ENCODE assay signal across 22 cellular contexts in the genomic region with DNA sequence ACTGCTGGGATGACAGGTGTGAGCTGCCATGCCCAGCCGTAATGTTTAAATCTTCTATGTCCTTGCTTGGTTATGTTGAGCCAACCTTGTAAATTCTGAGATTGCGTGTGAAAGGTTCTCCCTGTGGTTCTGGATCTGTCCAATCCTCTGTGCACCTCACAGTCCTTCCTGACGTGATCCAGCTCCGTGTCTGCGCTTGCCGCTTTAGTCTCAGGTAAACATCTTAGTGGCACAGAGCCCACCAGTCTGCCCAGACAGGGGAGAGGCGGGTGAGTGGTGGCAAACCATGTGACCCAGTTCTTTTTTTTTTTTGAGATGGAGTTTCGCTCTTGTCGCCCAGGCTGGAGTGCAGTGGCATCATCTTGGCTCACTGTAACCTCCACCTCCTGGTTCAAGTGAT. TPM values are rescaled to one million over a fixed set of nuclear protein-coding genes. Genes with fewer than 3 reads are reported as not detected.
DNase-seq lines count a peak whose midpoint lies in the region; ATAC-seq, FAIRE-seq and TF ChIP-seq lines count a peak whose summit lies in the region.
"Had no signal": no experiment of that assay in that cellular context is flagged by ENCODE, and none has a peak within 500 bp of the region (broad histone marks: within the 10 kb centered on the region; RNA-seq: fewer than 3 reads in every experiment).

No MANE protein-coding gene starts in this region.

- BruUV-seq in mammary epithelial cell (replicated peaks; lab: Mats Ljungman, UMichigan) = no TSS peak

- POLR2A ChIA-PET in CD4-positive, alpha-beta T cell (lab: Charles Lee) = no interaction called here

- H3K4me1 Mint-ChIP-seq in activated naive CD8-positive, alpha-beta T cell treated with anti-CD3 and anti-CD28 coated beads, Interleukin-2, amount 50 U/mL, for 24 hours = no peaks in the 10 kb centered on the region
- no peaks in the 10 kb centered on the region for H3K4me1 Mint-ChIP-seq in CD4-positive, alpha-beta T cell (ENCODE audit: low read depth)

- H3K27me3 Mint-ChIP-seq in activated naive CD8-positive, alpha-beta T cell treated with anti-CD3 and anti-CD28 coated beads, Interleukin-2, amount 50 U/mL, for 24 hours = peaks cover 20% of the 10 kb centered on the region
- peaks cover 18% of the 10 kb centered on the region for H3K27me3 Mint-ChIP-seq in CD4-positive, alpha-beta T cell

- intact Hi-C loops in breast epithelium (cut with DNase I; ENCODE audit: low total_unique reads) (no loop called here), mammary epithelial cell (cut with micrococcal nuclease) (no loop called here), pancreas (cut with DNase I) (no loop called here)
- intact Hi-C loops in CD4-positive, alpha-beta T cell (cut with DNase I, micrococcal nuclease) = no loop called here

- H3K79me2 ChIP-seq in mammary epithelial cell (ENCODE audit: insufficient read depth, low read length) = no peaks in the 10 kb centered on the region
- H3K79me2 ChIP-seq in smooth muscle cell (ENCODE audit: low read depth) = no peaks in the 10 kb centered on the region

- H3K4me1 ChIP-seq in breast epithelium = peaks cover 0 to 12% of the 10 kb centered on the region in 2 donors
- H3K4me1 ChIP-seq in mammary epithelial cell (ENCODE audit: insufficient read depth, low read length) = peaks cover 21% of the 10 kb centered on the region
- peaks cover 15 to 26% (median 21%) of the 10 kb centered on the region in 3 donors for H3K4me1 ChIP-seq in pancreas
- H3K4me1 ChIP-seq in smooth muscle cell (ENCODE audit: low read depth) = no peaks in the 10 kb centered on the region

- H4K20me1 ChIP-seq in mammary epithelial cell (ENCODE audit: insufficient read depth, low read length) (no peaks in the 10 kb centered on the region), smooth muscle cell (ENCODE audit: low read depth) (no peaks in the 10 kb centered on the region)

- H3K27ac Mint-ChIP-seq in activated naive CD8-positive, alpha-beta T cell treated with anti-CD3 and anti-CD28 coated beads, Interleukin-2, amount 50 U/mL, for 24 hours = no peak overlapping the region
- H3K27ac Mint-ChIP-seq in CD4-positive, alpha-beta T cell = no peak overlapping the region
- H3K27ac Mint-ChIP-seq: CD8-positive, alpha-beta T cell; HFFc6 had no signal

- H3K4me3 ChIP-seq in breast epithelium (no peak overlapping the region), mammary epithelial cell (replicated peaks in 1 of 3; ENCODE audit: insufficient read depth in 1 of 3, low read depth in 2 of 3, low read length in 3 of 3) (no peak overlapping the region), bronchial epithelial cell (ENCODE audit: low read depth, low read length) (no peak overlapping the region), pancreas (no peak overlapping the region), smooth muscle cell (no peak overlapping the region)
- H3K4me3 ChIP-seq: A549, SK-N-MC had no signal

- FAIRE-seq in bronchial epithelial cell (lab: Jason Lieb, UNC) (no peak), pancreas (lab: Jason Lieb, UNC) (no peak)
- FAIRE-seq: A549, D721Med, GM12892, H54 had no signal

- H3K4me3 Mint-ChIP-seq in activated naive CD8-positive, alpha-beta T cell treated with anti-CD3 and anti-CD28 coated beads, Interleukin-2, amount 50 U/mL, for 24 hours = no peak overlapping the region
- no peak overlapping the region for H3K4me3 Mint-ChIP-seq in CD4-positive, alpha-beta T cell
- H3K4me3 Mint-ChIP-seq: CD8-positive, alpha-beta T cell; HFFc6 had no signal

- dilution Hi-C loops in mammary epithelial cell (cut with HindIII; ENCODE audit: low sequenced_read_pairs) = no loop called here

- no peaks in the 10 kb centered on the region for H3K9me3 Mint-ChIP-seq in activated naive CD8-positive, alpha-beta T cell treated with anti-CD3 and anti-CD28 coated beads, Interleukin-2, amount 50 U/mL, for 24 hours
- H3K9me3 Mint-ChIP-seq in CD4-positive, alpha-beta T cell = no peaks in the 10 kb centered on the region
- H3K9me3 Mint-ChIP-seq: CD8-positive, alpha-beta T cell; HFFc6 had no signal

- H2AFZ ChIP-seq in mammary epithelial cell (ENCODE audit: low read depth, low read length) (no peak overlapping the region), smooth muscle cell (ENCODE audit: low read depth) (no peak overlapping the region)

- no peaks in the 10 kb centered on the region for H3K36me3 ChIP-seq in breast epithelium
- no peaks in the 10 kb centered on the region for H3K36me3 ChIP-seq in mammary epithelial cell (ENCODE audit: insufficient read depth, low read length)
- no peaks in the 10 kb centered on the region for H3K36me3 ChIP-seq in bronchial epithelial cell (ENCODE audit: control insufficient read depth, insufficient read depth, low read length)
- no peaks in the 10 kb centered on the region for H3K36me3 ChIP-seq in pancreas
- H3K36me3 ChIP-seq in smooth muscle cell (ENCODE audit: low read depth) = no peaks in the 10 kb centered on the region

- in situ Hi-C loops in mammary epithelial cell (cut with MboI; ENCODE audit: low sequenced_read_pairs in 2 of 2) = no loop called here

- H3K9me3 ChIP-seq in breast epithelium (no peaks in the 10 kb centered on the region), mammary epithelial cell (replicated peaks; ENCODE audit: insufficient read depth, low read length) (no peaks in the 10 kb centered on the region), pancreas (no peaks in the 10 kb centered on the region), smooth muscle cell (replicated peaks; ENCODE audit: low read depth) (no peaks in the 10 kb centered on the region)
- no peaks in the 10 kb centered on the region for H3K9me3 ChIP-seq in CD4-positive, alpha-beta T cell (ENCODE audit: control insufficient read depth, low read length)
- H3K9me3 ChIP-seq: A549 had no signal

- H3K4me2 ChIP-seq in mammary epithelial cell (ENCODE audit: insufficient read depth, low read depth, low read length) (no peak overlapping the region), smooth muscle cell (no peak overlapping the region)
- H3K4me2 ChIP-seq: A549 had no signal

- TF ChIP-seq CTCF in breast epithelium (IDR thresholded peaks at IDR 0.05) (no peak), mammary epithelial cell (conservative IDR thresholded peaks at IDR 0.05 in 1 of 2, IDR thresholded peaks at IDR 0.05 in 1 of 2; ENCODE audit: extremely low read depth in 1 of 2, insufficient read depth in 1 of 2, low read depth in 1 of 2, low read length in 2 of 2) (no peak), bronchial epithelial cell (IDR thresholded peaks at IDR 0.05; ENCODE audit: insufficient read depth, low read length, severe bottlenecking) (no peak), pancreas (IDR thresholded peaks at IDR 0.05) (no peak), smooth muscle cell (IDR thresholded peaks at IDR 0.05; ENCODE audit: borderline replicate concordance, insufficient read depth, poor library complexity, severe bottlenecking) (no peak)
- TF ChIP-seq CTCF in CD4-positive, alpha-beta T cell (IDR thresholded peaks at IDR 0.05) = no peak

- CTCF ChIA-PET in mammary epithelial cell (lab: Charles Lee; ENCODE audit: low non-redundant PET) = no interaction called here
- CTCF ChIA-PET in CD4-positive, alpha-beta T cell (lab: Charles Lee) = no interaction called here

- peak; percentile 21 to 34 (median 28) for ATAC-seq in pancreas
- no peak for ATAC-seq in activated naive CD8-positive, alpha-beta T cell treated with anti-CD3 and anti-CD28 coated beads, Interleukin-2, amount 50 U/mL, for 24 hours
- ATAC-seq in stimulated activated naive CD8-positive, alpha-beta T cell treated with anti-CD3 and anti-CD28 coated beads, Interleukin-15, Interleukin-2, amounts not matched to agents 100 U/mL and 50 U/mL, for 24 hours = no peak
- no peak for ATAC-seq in CD4-positive, alpha-beta T cell (ENCODE audit: poor library complexity)
- ATAC-seq: A549; CD8-positive, alpha-beta T cell; Panc1 had no signal

- H3K36me3 Mint-ChIP-seq in activated naive CD8-positive, alpha-beta T cell treated with anti-CD3 and anti-CD28 coated beads, Interleukin-2, amount 50 U/mL, for 24 hours (ENCODE audit: low read depth) = no peaks in the 10 kb centered on the region
- H3K36me3 Mint-ChIP-seq in CD4-positive, alpha-beta T cell (ENCODE audit: low read depth) = no peaks in the 10 kb centered on the region
- H3K36me3 Mint-ChIP-seq: CD8-positive, alpha-beta T cell had no signal

- no peak for TF ChIP-seq POLR2A in breast epithelium (IDR thresholded peaks at IDR 0.05)

- H3F3A ChIP-seq in smooth muscle cell (ENCODE audit: low read depth) = peaks cover 3% of the 10 kb centered on the region

- H3K27ac ChIP-seq in breast epithelium (peak overlapping the region; percentile 23 to 56), mammary epithelial cell (ENCODE audit: insufficient read depth, low read depth, low read length) (no peak overlapping the region), pancreas (no peak overlapping the region), smooth muscle cell (ENCODE audit: low read depth) (no peak overlapping the region)
- no peak overlapping the region for H3K27ac ChIP-seq in CD4-positive, alpha-beta T cell (ENCODE audit: low read depth, low read length)
- H3K27ac ChIP-seq: A549, SK-N-MC had no signal

- no peak overlapping the region for H3K9ac ChIP-seq in mammary epithelial cell (ENCODE audit: insufficient read depth, low read length)
- H3K9ac ChIP-seq in smooth muscle cell (ENCODE audit: low read depth) = no peak overlapping the region

- 59% methylated on average over 8 of the region's 9 CpGs for WGBS in mammary epithelial cell (ENCODE audit: low coverage, missing lambda C conversion rate)
- WGBS in pancreas, 2 donors = 25 to 28% methylated on average over 9 of the region's 9 CpGs
- WGBS in smooth muscle cell (ENCODE audit: low lambda C conversion rate) = 87% methylated on average over 9 of the region's 9 CpGs

- DNase-seq in breast epithelium (ENCODE audit: low spot score in 2 of 2) (peak; percentile 70 to 78), mammary epithelial cell (no peak), bronchial epithelial cell (ENCODE audit: low read depth) (peak; percentile 30), pancreas (peak in 4 of 6 donors; percentile 69 to 75 (median 73)), smooth muscle cell (lab: John Stamatoyannopoulos, UW; ENCODE audit: unreplicated experiment) (no peak)
- no peak for DNase-seq in activated naive CD8-positive, alpha-beta T cell treated with anti-CD3 and anti-CD28 coated beads, Interleukin-2, amount 50 U/mL, for 24 hours
- DNase-seq in stimulated activated naive CD8-positive, alpha-beta T cell treated with anti-CD3 and anti-CD28 coated beads, Interleukin-15, Interleukin-2, amounts not matched to agents 100 U/mL and 50 U/mL, for 24 hours = no peak
- no peak for DNase-seq in CD4-positive, alpha-beta T cell
- DNase-seq: CD8-positive, alpha-beta T cell; HFFc6; KBM-7; NCI-H1105 treated with DMSO at 0.1 percent for 48 hours; NCI-H1694; NCI-H345; NCI-H524 treated with DMSO at 0.1 percent for 48 hours; Right ventricle myocardium superior had no signal

- H3K27me3 ChIP-seq in breast epithelium (no peaks in the 10 kb centered on the region), mammary epithelial cell (ENCODE audit: insufficient read depth, low read length) (no peaks in the 10 kb centered on the region), bronchial epithelial cell (ENCODE audit: control insufficient read depth, insufficient read depth, low read length) (peaks cover 2% of the 10 kb centered on the region), pancreas (no peaks in the 10 kb centered on the region), smooth muscle cell (ENCODE audit: low read depth) (no peaks in the 10 kb centered on the region)
- H3K27me3 ChIP-seq in CD4-positive, alpha-beta T cell (ENCODE audit: control insufficient read depth, insufficient read depth, low read length) = peaks cover 5% of the 10 kb centered on the region

RNA-seq across cellular contexts. Expression of gene SLC25A10, which starts 13.9 kb away (rescaled TPM):
- total RNA-seq in breast epithelium (10 to 100 TPM in 2 of 3 donors, 1 to 10 TPM in 1; 9.8 to 28.0 (median 24.4) TPM), mammary epithelial cell (10 to 100 TPM; 13.0 to 19.1 TPM), bronchial epithelial cell (20.3 and 21.1 TPM in 2 replicates), pancreas (10 to 100 TPM; 12.0 to 40.1 (median 17.3) TPM), smooth muscle cell (8.4 and 11.3 TPM in 2 replicates)
- polyA plus RNA-seq in mammary epithelial cell (32.2 TPM), pancreas (10 to 100 TPM; 34.6 to 55.8 TPM), smooth muscle cell (13.0 and 21.0 TPM in 2 replicates)
- polyA minus RNA-seq in mammary epithelial cell = 58.7 TPM
- total RNA-seq in CD4-positive, alpha-beta T cell = 1 to 10 TPM; 4.6 TPM

RNA-seq across cellular contexts. Expression of gene MRPL12, which starts 22.8 kb away (rescaled TPM):
- total RNA-seq in breast epithelium (10 to 100 TPM; 18.4 to 32.3 (median 32.1) TPM), mammary epithelial cell (100 to 1,000 TPM in 1 of 2 donors, 10 to 100 TPM in 1; 13.2 to 104 TPM), bronchial epithelial cell (11.6 and 13.6 TPM in 2 replicates), pancreas (10 to 100 TPM; 18.1 to 46.6 (median 23.7) TPM), smooth muscle cell (16.5 and 22.2 TPM in 2 replicates)
- polyA plus RNA-seq in mammary epithelial cell (129 TPM), pancreas (10 to 100 TPM; 48.8 to 98.7 TPM), smooth muscle cell (83.6 and 92.4 TPM in 2 replicates)
- polyA minus RNA-seq in mammary epithelial cell = 49.1 TPM
- total RNA-seq in CD4-positive, alpha-beta T cell = 10 to 100 TPM; 26.2 to 26.5 TPM

RNA-seq across cellular contexts. Expression of gene HGS, which starts 42.2 kb away (rescaled TPM):
- total RNA-seq in breast epithelium = 10 to 100 TPM; 61.0 to 75.0 (median 64.6) TPM
- 100 to 1,000 TPM in 1 of 2 donors, 10 to 100 TPM in 1; 88.0 to 140 TPM for total RNA-seq in mammary epithelial cell
- polyA plus RNA-seq in mammary epithelial cell = 72.7 TPM
- 137 TPM for polyA minus RNA-seq in mammary epithelial cell
- 77.7 and 84.4 TPM in 2 replicates for total RNA-seq in bronchial epithelial cell
- total RNA-seq in pancreas = 10 to 100 TPM; 39.3 to 56.6 (median 43.0) TPM
- polyA plus RNA-seq in pancreas = 100 to 1,000 TPM; 135 to 174 TPM
- 64.9 and 68.0 TPM in 2 replicates for total RNA-seq in smooth muscle cell
- 164 and 194 TPM in 2 replicates for polyA plus RNA-seq in smooth muscle cell
- 100 to 1,000 TPM; 118 to 127 TPM for total RNA-seq in CD4-positive, alpha-beta T cell

RNA-seq across cellular contexts. Expression of gene ARL16, which starts 42.4 kb away (rescaled TPM):
- total RNA-seq in breast epithelium (10 to 100 TPM; 34.9 to 44.2 (median 37.5) TPM), mammary epithelial cell (10 to 100 TPM; 19.5 to 27.7 TPM), bronchial epithelial cell (23.0 and 25.8 TPM in 2 replicates), pancreas (10 to 100 TPM; 10.5 to 18.3 (median 13.1) TPM), smooth muscle cell (22.3 and 24.0 TPM in 2 replicates)
- polyA plus RNA-seq in mammary epithelial cell (38.1 TPM), pancreas (100 to 1,000 TPM; 102 to 119 TPM), smooth muscle cell (62.1 and 77.3 TPM in 2 replicates)
- 46.6 TPM for polyA minus RNA-seq in mammary epithelial cell
- 10 to 100 TPM; 35.7 to 38.5 TPM for total RNA-seq in CD4-positive, alpha-beta T cell

RNA-seq across cellular contexts. Expression of gene CCDC137, which starts 59.5 kb away (rescaled TPM):
- total RNA-seq in breast epithelium (10 to 100 TPM in 2 of 3 donors, 1 to 10 TPM in 1; 8.6 to 14.4 (median 11.6) TPM), mammary epithelial cell (10 to 100 TPM in 1 of 2 donors, 1 to 10 TPM in 1; 5.3 to 34.0 TPM), bronchial epithelial cell (6.8 and 10.2 TPM in 2 replicates), pancreas (10 to 100 TPM in 1 of 6 donors, 1 to 10 TPM in 5; 2.9 to 11.0 (median 5.6) TPM), smooth muscle cell (5.0 and 8.1 TPM in 2 replicates)
- polyA plus RNA-seq in mammary epithelial cell (17.9 TPM), pancreas (10 to 100 TPM; 12.5 to 50.4 TPM), smooth muscle cell (24.6 and 30.2 TPM in 2 replicates)
- 4.9 TPM for polyA minus RNA-seq in mammary epithelial cell
- total RNA-seq in CD4-positive, alpha-beta T cell = 10 to 100 TPM; 20.8 to 21.7 TPM

Comparison
In these comparisons a context has a peak if more than half of its experiments do, and no peak if none do; other contexts are left out.
1. DNase-seq: peak in breast epithelium (2 of 2), bronchial epithelial cell (single experiment) and pancreas (4 of 6); none in mammary epithelial cell (single experiment), smooth muscle cell (single experiment), activated naive CD8-positive, alpha-beta T cell treated with anti-CD3 and anti-CD28 coated beads, Interleukin-2, amount 50 U/mL, for 24 hours (single experiment), stimulated activated naive CD8-positive, alpha-beta T cell treated with anti-CD3 and anti-CD28 coated beads, Interleukin-15, Interleukin-2, amounts not matched to agents 100 U/mL and 50 U/mL, for 24 hours (single experiment) and CD4-positive, alpha-beta T cell (0 of 10).
2. H3K27ac ChIP-seq: peak in breast epithelium (2 of 2); none in mammary epithelial cell (single experiment), pancreas (0 of 4), smooth muscle cell (single experiment) and CD4-positive, alpha-beta T cell (single experiment).
3. ATAC-seq: peak in pancreas (4 of 4); none in activated naive CD8-positive, alpha-beta T cell treated with anti-CD3 and anti-CD28 coated beads, Interleukin-2, amount 50 U/mL, for 24 hours (single experiment), stimulated activated naive CD8-positive, alpha-beta T cell treated with anti-CD3 and anti-CD28 coated beads, Interleukin-15, Interleukin-2, amounts not matched to agents 100 U/mL and 50 U/mL, for 24 hours (single experiment) and CD4-positive, alpha-beta T cell (single experiment).